Comparison of ENCODE assay signal across 8 cellular contexts in genomic region chr5:148443998-148444397, GRCh38.
DNase-seq lines count a peak whose midpoint lies in the region; FAIRE-seq and TF ChIP-seq lines count a peak whose summit lies in the region.

No MANE protein-coding gene starts in this region.

- H3K27ac ChIP-seq in 22Rv1 (no peak overlapping the region), SK-N-SH (ENCODE audit: low read depth in 2 of 2, low read length in 1 of 2) (no peak overlapping the region)

- TF ChIP-seq RAD21 in SK-N-SH (IDR thresholded peaks at IDR 0.05; ENCODE audit: low read length), result peak; percentile 90

- peaks cover 54% of the 10 kb centered on the region for H3K36me3 Mint-ChIP-seq in MCF 10A (ENCODE audit: insufficient read depth, unreplicated experiment)

- no peaks in the 10 kb centered on the region for H3K79me2 ChIP-seq in SK-N-SH (ENCODE audit: insufficient read depth)

- no peak overlapping the region for H3K27ac Mint-ChIP-seq in MCF 10A (ENCODE audit: low read depth, unreplicated experiment)

- no TSS peak for BruUV-seq in MCF 10A (replicated peaks; lab: Mats Ljungman, UMichigan)

- H3K4me1 ChIP-seq in SK-N-SH (ENCODE audit: control insufficient read depth in 1 of 2, insufficient read depth in 2 of 2, low read depth in 1 of 2, low read length in 1 of 2), result no peaks in the 10 kb centered on the region

- H3F3A ChIP-seq in SK-N-SH (replicated peaks; ENCODE audit: insufficient read depth), result peaks cover 8% of the 10 kb centered on the region

- H3K36me3 ChIP-seq in SK-N-SH (replicated peaks in 1 of 2; ENCODE audit: control insufficient read depth in 1 of 2, insufficient read depth in 2 of 2, low read length in 1 of 2), result peaks cover 31 to 46% of the 10 kb centered on the region in 2 experiments

- TF ChIP-seq CTCF in 22Rv1 (IDR thresholded peaks at IDR 0.05) (peak; percentile 85), LNCaP clone FGC (IDR thresholded peaks at IDR 0.05; ENCODE audit: control insufficient read depth, extremely low read depth, insufficient read depth) (peak; percentile 79), SK-N-SH (IDR thresholded peaks at IDR 0.05) (peak; percentile 85), MCF 10A (IDR thresholded peaks at IDR 0.05; ENCODE audit: unreplicated experiment) (peak; percentile 74)

- H3K9me3 ChIP-seq in SK-N-SH, result no peaks in the 10 kb centered on the region

- H3K27me3 Mint-ChIP-seq in MCF 10A (ENCODE audit: insufficient read depth, unreplicated experiment), result no peaks in the 10 kb centered on the region

- peak; percentile 37 for DNase-seq in GM04504 (ENCODE audit: low read depth)
- peak; percentile 49 for DNase-seq in HCEC 1CT
- DNase-seq in LNCaP clone FGC (ENCODE audit: low read depth), result peak; percentile 37
- DNase-seq in SK-N-SH, result peak; percentile 52
- peak; percentile 87 for DNase-seq in MCF 10A (ENCODE audit: unreplicated experiment)
- DNase-seq in stimulated activated CD4-positive, alpha-beta T cell treated with anti-CD3 and anti-CD28 coated beads, Interleukin-2, amount 100 ng/mL, for 24 hours, result peak; percentile 26 to 59

- no peak overlapping the region for H2AFZ ChIP-seq in SK-N-SH (ENCODE audit: low read depth)

- H3K4me3 Mint-ChIP-seq in MCF 10A (ENCODE audit: unreplicated experiment), result no peak overlapping the region

- peak; percentile 99 for FAIRE-seq in islet of Langerhans (lab: Jason Lieb, UNC)

- H3K4me2 ChIP-seq in SK-N-SH, result no peak overlapping the region

- 37% methylated on average over 5 of the region's 5 CpGs for whole genome bisulfite sequencing in SK-N-SH (ENCODE audit: low lambda C conversion rate)

- POLR2A ChIA-PET in SK-N-SH (lab: Yijun Ruan, JAX), result interaction anchor here (0.6 kb wide), 1 partner anchor 287 kb away, joined by 3 read pairs; no protein-coding TSS in a partner anchor
- POLR2A ChIA-PET in MCF 10A (lab: Yijun Ruan, JAX), result interaction anchor here (0.9 to 6.9 kb wide), 2 partner anchors 9 to 288 kb away, joined by 3 to 80 read pairs; no protein-coding TSS in a partner anchor

- H3K4me1 Mint-ChIP-seq in MCF 10A (ENCODE audit: insufficient read depth, unreplicated experiment), result no peaks in the 10 kb centered on the region

- no peaks in the 10 kb centered on the region for H3K27me3 ChIP-seq in SK-N-SH (ENCODE audit: insufficient read depth)

- no peaks in the 10 kb centered on the region for H3K9me3 Mint-ChIP-seq in MCF 10A (ENCODE audit: unreplicated experiment)

- H3K4me3 ChIP-seq in LNCaP clone FGC (ENCODE audit: low read depth, low read length) (no peak overlapping the region), SK-N-SH (ENCODE audit: low read depth in 2 of 2, low read length in 1 of 2) (no peak overlapping the region)

- no peaks in the 10 kb centered on the region for H3K9me2 ChIP-seq in SK-N-SH

- no peak overlapping the region for H3K9ac ChIP-seq in SK-N-SH

- no peaks in the 10 kb centered on the region for H4K20me1 ChIP-seq in SK-N-SH (ENCODE audit: insufficient read depth)

- TF ChIP-seq EP300 in SK-N-SH (IDR thresholded peaks at IDR 0.05; ENCODE audit: borderline replicate concordance in 1 of 2, low read depth in 1 of 2, low read length in 1 of 2), result no peak

- CTCF ChIA-PET in SK-N-SH (lab: Yijun Ruan, JAX) (interaction anchor here (0.5 to 21.5 kb wide), 45 partner anchors 9 to 689 kb away, joined by 3 to 704 read pairs (median 4); no protein-coding TSS in a partner anchor), MCF 10A (lab: Yijun Ruan, JAX) (interaction anchor here (0.6 to 18.8 kb wide), 56 partner anchors 9 to 822 kb away, joined by 3 to 924 read pairs (median 5); no protein-coding TSS in a partner anchor)

- intact Hi-C loops in MCF 10A (cut with micrococcal nuclease), result loop anchor here (1.0 to 5.0 kb wide), 6 partner anchors 243 to 823 kb away; no protein-coding TSS in a partner anchor

TF ChIP-seq in SK-N-SH, 30 proteins besides CTCF, POLR2A, EP300 and RAD21:
- TF ChIP-seq NFIC (IDR thresholded peaks at IDR 0.05; ENCODE audit: borderline replicate concordance) (no peak), SMC3 (IDR thresholded peaks at IDR 0.05; ENCODE audit: low read depth, low read length) (peak; percentile 84)

Comparison
In these comparisons a context has a peak if more than half of its experiments do, and no peak if none do; other contexts are left out.
1. DNase-seq: peak in every context shown above with its lines; median percentile 87 in MCF 10A; 52 in SK-N-SH; 49 in HCEC 1CT; 42 in stimulated activated CD4-positive, alpha-beta T cell treated with anti-CD3 and anti-CD28 coated beads, Interleukin-2, amount 100 ng/mL, for 24 hours; 37 in GM04504; 37 in LNCaP clone FGC.